38 cellular contexts compared by ENCODE assay signal in genomic region chrX:137573356-137574101, GRCh38. TPM values are rescaled to one million over a fixed set of nuclear protein-coding genes. Genes with fewer than 3 reads are reported as not detected.
DNase-seq lines count a peak whose midpoint lies in the region; ATAC-seq and TF ChIP-seq lines count a peak whose summit lies in the region.
"Had no signal": no experiment of that assay in that cellular context is flagged by ENCODE, and none has a peak within 500 bp of the region (broad histone marks: within the 10 kb centered on the region; RNA-seq: fewer than 3 reads in every experiment).

No MANE protein-coding gene starts in this region.

- intact Hi-C loops in aorta (cut with DNase I) (no loop called here), Calu3 (cut with micrococcal nuclease; ENCODE audit: unreplicated experiment) (no loop called here)

- H3K4me1 ChIP-seq in HUES6 (ENCODE audit: control insufficient read depth, insufficient read depth, low read length) (peaks cover 45% of the 10 kb centered on the region), endodermal cell (ENCODE audit: control insufficient read depth, insufficient read depth, low read length) (peaks cover 4% of the 10 kb centered on the region), aorta (ENCODE audit: control insufficient read depth in 1 of 2, insufficient read depth in 2 of 2, low read length in 2 of 2) (no peaks in the 10 kb centered on the region)
- H3K4me1 ChIP-seq: Caco-2, colonic mucosa, left lung, pancreas, thyroid gland had no signal

- H3K27me3 Mint-ChIP-seq in endodermal cell (ENCODE audit: insufficient read depth) (no peaks in the 10 kb centered on the region), nephron (ENCODE audit: low read depth) (peaks cover 96% of the 10 kb centered on the region), Calu3 (ENCODE audit: unreplicated experiment) (no peaks in the 10 kb centered on the region)

- BruUV-seq in Calu3 (replicated peaks; lab: Mats Ljungman, UMichigan) = no TSS peak

- H3K4me3 Mint-ChIP-seq in endodermal cell (peak overlapping the region; percentile 98), nephron (peak overlapping the region; percentile 46 to 68 (median 67)), Calu3 (ENCODE audit: low read depth, unreplicated experiment) (no peak overlapping the region)
- H3K4me3 Mint-ChIP-seq: activated B cell treated with CpG ODN at 0.5 μM for 24 hours; activated CD8-positive, alpha-beta memory T cell treated with anti-CD3 and anti-CD28 coated beads, Interleukin-2, amount 10 ng/mL, durations not matched to agents 7 days and 5 days; activated T-cell treated with anti-CD3 and anti-CD28 coated beads, Interleukin-2, amount 50 U/mL, for 72 hours; stimulated activated naive CD8-positive, alpha-beta T cell treated with anti-CD3 and anti-CD28 coated beads, Interleukin-15, amount 100 ng/mL, for 72 hours had no signal

- in situ Hi-C loops in GM13976 (cut with MboI; ENCODE audit: low sequenced_read_pairs, unreplicated experiment) = no loop called here

- H3K27ac ChIP-seq in HUES6 (ENCODE audit: low read depth, low read length) (peak overlapping the region; percentile 92), endodermal cell (ENCODE audit: low read depth, low read length) (peak overlapping the region; percentile 90), aorta (ENCODE audit: low read depth in 1 of 2, low read length in 2 of 2) (no peak overlapping the region)
- H3K27ac ChIP-seq: C4-2B, colonic mucosa, heart left ventricle, HL-60, left lung, pancreas, thyroid gland had no signal

- H3K9me3 Mint-ChIP-seq in endodermal cell (peaks cover 47% of the 10 kb centered on the region), nephron (peaks cover 3% of the 10 kb centered on the region), Calu3 (ENCODE audit: low read depth, unreplicated experiment) (peaks cover 8% of the 10 kb centered on the region)
- H3K9me3 Mint-ChIP-seq: activated B cell treated with CpG ODN at 0.5 μM for 24 hours; activated T-cell treated with anti-CD3 and anti-CD28 coated beads, Interleukin-2, amount 50 U/mL, for 72 hours; stimulated activated naive CD8-positive, alpha-beta T cell treated with anti-CD3 and anti-CD28 coated beads, Interleukin-15, amount 100 ng/mL, for 72 hours had no signal

- no peaks in the 10 kb centered on the region for H3K9me3 ChIP-seq in HUES6 (ENCODE audit: control insufficient read depth, insufficient read depth, low read depth, low read length)
- no peaks in the 10 kb centered on the region for H3K9me3 ChIP-seq in endodermal cell (ENCODE audit: control insufficient read depth, low read length)
- no peaks in the 10 kb centered on the region for H3K9me3 ChIP-seq in aorta (ENCODE audit: control insufficient read depth, low read length)
- H3K9me3 ChIP-seq: Caco-2, colonic mucosa, heart left ventricle, left lung, pancreas, thyroid gland had no signal

- peaks cover 46% of the 10 kb centered on the region for H3K36me3 ChIP-seq in HUES6 (ENCODE audit: control insufficient read depth, insufficient read depth, low read length)
- peaks cover 44% of the 10 kb centered on the region for H3K36me3 ChIP-seq in endodermal cell (ENCODE audit: control insufficient read depth, insufficient read depth, low read length)
- H3K36me3 ChIP-seq in aorta (ENCODE audit: control insufficient read depth in 1 of 2, insufficient read depth in 2 of 2, low read length in 1 of 2) = no peaks in the 10 kb centered on the region
- H3K36me3 ChIP-seq: colonic mucosa, heart left ventricle, left lung, pancreas, thyroid gland had no signal

- 6 to 22% methylated on average over 3 to 40 of the region's 43 CpGs for WGBS in endodermal cell (ENCODE audit: insufficient coverage in 1 of 2, insufficient read length in 1 of 2), 2 experiments
- WGBS in aorta, 2 donors = 12 to 23% methylated on average over 41 to 43 of the region's 43 CpGs

- H3K9ac ChIP-seq in HUES6 (ENCODE audit: low read length) = peak overlapping the region; percentile 91
- peak overlapping the region; percentile 49 for H3K9ac ChIP-seq in endodermal cell (ENCODE audit: extremely low read depth, low read length, poor library complexity, severe bottlenecking)

- H3K27ac Mint-ChIP-seq in endodermal cell (peak overlapping the region; percentile 73), nephron (peak overlapping the region in 2 of 3 experiments; percentile 75 to 76), Calu3 (ENCODE audit: unreplicated experiment) (no peak overlapping the region)
- H3K27ac Mint-ChIP-seq: activated B cell treated with CpG ODN at 0.5 μM for 24 hours; activated CD8-positive, alpha-beta memory T cell treated with anti-CD3 and anti-CD28 coated beads, Interleukin-2, amount 10 ng/mL, durations not matched to agents 7 days and 5 days; activated T-cell treated with anti-CD3 and anti-CD28 coated beads, Interleukin-2, amount 50 U/mL, for 72 hours; stimulated activated naive CD8-positive, alpha-beta T cell treated with anti-CD3 and anti-CD28 coated beads, Interleukin-15, amount 100 ng/mL, for 72 hours had no signal

- CTCF ChIA-PET in Calu3 (lab: Charles Lee) = no interaction called here

- H3K27me3 ChIP-seq in HUES6 (ENCODE audit: control insufficient read depth, insufficient read depth, low read length) (no peaks in the 10 kb centered on the region), endodermal cell (ENCODE audit: control insufficient read depth, insufficient read depth, low read length, poor library complexity, severe bottlenecking) (no peaks in the 10 kb centered on the region), aorta (ENCODE audit: control insufficient read depth in 1 of 2, insufficient read depth in 2 of 2, low read length in 1 of 2) (no peaks in the 10 kb centered on the region)

- peaks cover 32% of the 10 kb centered on the region for H3K4me1 Mint-ChIP-seq in endodermal cell
- H3K4me1 Mint-ChIP-seq in nephron = no peaks in the 10 kb centered on the region
- no peaks in the 10 kb centered on the region for H3K4me1 Mint-ChIP-seq in Calu3 (ENCODE audit: low read depth, unreplicated experiment)
- H3K4me1 Mint-ChIP-seq: activated B cell treated with CpG ODN at 0.5 μM for 24 hours; activated CD8-positive, alpha-beta memory T cell treated with anti-CD3 and anti-CD28 coated beads, Interleukin-2, amount 10 ng/mL, durations not matched to agents 7 days and 5 days; stimulated activated naive CD8-positive, alpha-beta T cell treated with anti-CD3 and anti-CD28 coated beads, Interleukin-15, amount 100 ng/mL, for 72 hours had no signal

- TF ChIP-seq CTCF in endodermal cell (conservative IDR thresholded peaks at IDR 0.05) (no peak), nephron (IDR thresholded peaks at IDR 0.05; ENCODE audit: unreplicated experiment in 3 of 3) (no peak), Calu3 (IDR thresholded peaks at IDR 0.05; ENCODE audit: unreplicated experiment) (no peak), GM13976 (IDR thresholded peaks at IDR 0.05; ENCODE audit: borderline replicate concordance, control extremely low read depth, extremely low read depth, insufficient read depth, missing control alignments) (no peak)

- H3K4me3 ChIP-seq in HUES6 (ENCODE audit: low read depth, low read length) (peak overlapping the region; percentile 95), endodermal cell (ENCODE audit: low read length) (peak overlapping the region; percentile 98), aorta (ENCODE audit: low read length in 2 of 2) (no peak overlapping the region)
- H3K4me3 ChIP-seq: colonic mucosa, heart left ventricle, left lung, pancreas, thyroid gland had no signal

- H3K36me3 Mint-ChIP-seq in endodermal cell (ENCODE audit: low read depth) = peaks cover 44% of the 10 kb centered on the region
- H3K36me3 Mint-ChIP-seq in nephron (ENCODE audit: low read depth) = no peaks in the 10 kb centered on the region
- H3K36me3 Mint-ChIP-seq in Calu3 (ENCODE audit: insufficient read depth, unreplicated experiment) = no peaks in the 10 kb centered on the region
- H3K36me3 Mint-ChIP-seq: activated CD8-positive, alpha-beta memory T cell treated with anti-CD3 and anti-CD28 coated beads, Interleukin-2, amount 10 ng/mL, durations not matched to agents 7 days and 5 days had no signal

- peak; percentile 15 for ATAC-seq in aorta (ENCODE audit: low FRiP score)
- ATAC-seq: activated CD8-positive, alpha-beta memory T cell treated with anti-CD3 and anti-CD28 coated beads, Interleukin-2, amount 10 ng/mL, durations not matched to agents 7 days and 5 days; activated T-cell treated with anti-CD3 and anti-CD28 coated beads, Interleukin-2, amount 50 U/mL, for 72 hours; heart left ventricle; left lung; Panc1; pancreas; stimulated activated naive CD8-positive, alpha-beta T cell treated with anti-CD3 and anti-CD28 coated beads, Interleukin-15, amount 100 ng/mL, for 72 hours had no signal

- DNase-seq in endodermal cell (peak; percentile 81), aorta (no peak), Calu3 (no peak), NAMALWA (ENCODE audit: low spot score) (no peak), GM13976 (ENCODE audit: low spot score) (no peak)
- DNase-seq: activated B cell treated with CpG ODN at 0.5 μM for 24 hours; activated CD8-positive, alpha-beta memory T cell treated with anti-CD3 and anti-CD28 coated beads, Interleukin-2, amount 10 ng/mL, durations not matched to agents 7 days and 5 days; activated naive CD4-positive, alpha-beta T cell; activated T-cell treated with anti-CD3 and anti-CD28 coated beads, Interleukin-2, amount 50 U/mL, for 72 hours; Caco-2; colonic mucosa; DND-41; effector memory CD4-positive, alpha-beta T cell; foreskin fibroblast; heart left ventricle; left lung; mesenchymal stem cell; NCI-H1048; NCI-H187; NCI-H2171; NCI-H526; NK-92 treated with Interleukin-12 subunit alpha and Interleukin-12 subunit beta, amount 100 ng/mL, for 24 hours; SHP77 treated with DMSO at 0.1 percent for 48 hours; small intestine; stimulated activated naive CD8-positive, alpha-beta T cell treated with anti-CD3 and anti-CD28 coated beads, Interleukin-15, amount 100 ng/mL, for 72 hours; SW 1271; T1000; thyroid gland had no signal

RNA-seq across cellular contexts. Expression of gene ZIC3, which starts 7.6 kb away (rescaled TPM):
- 100 to 1,000 TPM; 129 to 130 TPM for total RNA-seq in endodermal cell
- polyA plus RNA-seq in endodermal cell (2013, experiment 1 of 2) = 135 TPM
- 126 TPM for polyA plus RNA-seq in endodermal cell (2013, experiment 2 of 2)
- total RNA-seq in aorta = not detected
- polyA plus RNA-seq in aorta = under 1 TPM in 1 of 2 donors, not detected in 1; 0.25 TPM
- not detected in 2 replicates for total RNA-seq in Calu3 (2022)
- total RNA-seq: activated B cell treated with CpG ODN at 0.5 μM for 24 hours; activated CD8-positive, alpha-beta memory T cell treated with anti-CD3 and anti-CD28 coated beads, Interleukin-2, amount 10 ng/mL, durations not matched to agents 7 days and 5 days; activated T-cell treated with anti-CD3 and anti-CD28 coated beads, Interleukin-2, amount 50 U/mL, for 72 hours; Caco-2; colonic mucosa; heart left ventricle; left lung; LHCN-M2; myocyte; thyroid gland had no signal
- polyA plus RNA-seq: AG04450, esophagus, heart left ventricle, small intestine had no signal

Comparison
In these comparisons a context has a peak if more than half of its experiments do, and no peak if none do; other contexts are left out.
1. H3K27ac ChIP-seq: peak in HUES6 (single experiment) and endodermal cell (single experiment); none in aorta (0 of 2).
2. H3K4me3 ChIP-seq: peak in HUES6 (single experiment) and endodermal cell (single experiment); none in aorta (0 of 2).
3. RNA of gene ZIC3, which starts 7.6 kb away (total RNA-seq): 129 to 130 TPM in endodermal cell; not detected in aorta and not detected in Calu3; every median in the first group is over 100 times any median in the second.